1 cellular context compared by ENCODE assay signal in genomic region chr17:73255671-73256181, GRCh38.
TF ChIP-seq lines count a peak whose summit lies in the region.

No MANE protein-coding gene starts in this region.

TF ChIP-seq in K562, 482 proteins besides CTCF, POLR2A, EP300 and RAD21 (continued from another document and continues in another):
- TF ChIP-seq CLOCK (CRISPR knock-in tag; IDR thresholded peaks at IDR 0.05; ENCODE audit: borderline replicate concordance) (no peak), ILK (tag; IDR thresholded peaks at IDR 0.05; ENCODE audit: borderline replicate concordance, low read depth) (no peak), ELK3 (CRISPR knock-in tag; IDR thresholded peaks at IDR 0.05) (no peak), ZZZ3 (IDR thresholded peaks at IDR 0.05) (no peak), HBP1 (CRISPR knock-in tag; IDR thresholded peaks at IDR 0.05) (no peak), ZNF134 (CRISPR knock-in tag; conservative IDR thresholded peaks at IDR 0.05) (no peak), THRAP3 (IDR thresholded peaks at IDR 0.05; ENCODE audit: borderline replicate concordance) (no peak), IRF2 (CRISPR knock-in tag; IDR thresholded peaks at IDR 0.05) (no peak), PKNOX1 (IDR thresholded peaks at IDR 0.05) (no peak), BRD4 (IDR thresholded peaks at IDR 0.05) (no peak), STAG1 (CRISPR knock-in tag; IDR thresholded peaks at IDR 0.05; ENCODE audit: borderline replicate concordance) (peak; percentile 95), CBFA2T3 (IDR thresholded peaks at IDR 0.05) (no peak), ZNF133 (CRISPR knock-in tag; IDR thresholded peaks at IDR 0.05) (no peak), ZNF253 (CRISPR knock-in tag; conservative IDR thresholded peaks at IDR 0.05) (no peak), BRF1 (IDR thresholded peaks at IDR 0.05; ENCODE audit: borderline replicate concordance, extremely low read depth, insufficient read length) (no peak), ZNF140 (CRISPR knock-in tag; IDR thresholded peaks at IDR 0.05) (no peak), ZNF717 (CRISPR knock-in tag; IDR thresholded peaks at IDR 0.05) (no peak), RERE (CRISPR knock-in tag; IDR thresholded peaks at IDR 0.05; ENCODE audit: borderline replicate concordance) (no peak), ZNF79 (CRISPR knock-in tag; IDR thresholded peaks at IDR 0.05; ENCODE audit: low read depth) (no peak), ATF1 (CRISPR knock-in tag; IDR thresholded peaks at IDR 0.05) (no peak), ATF1 (tag; IDR thresholded peaks at IDR 0.05) (peak; percentile 50), ZNF224 (CRISPR knock-in tag; IDR thresholded peaks at IDR 0.05) (no peak), DPF2 (IDR thresholded peaks at IDR 0.05) (no peak), SAP30 (IDR thresholded peaks at IDR 0.05; ENCODE audit: borderline replicate concordance, insufficient read depth, low read depth, low read length, poor library complexity, severe bottlenecking) (no peak), HCFC1 (IDR thresholded peaks at IDR 0.05; ENCODE audit: low read depth, low read length) (no peak), EHMT2 (IDR thresholded peaks at IDR 0.05) (no peak), TRIM28 (IDR thresholded peaks at IDR 0.05) (no peak), ZNF696 (CRISPR knock-in tag; conservative IDR thresholded peaks at IDR 0.05) (no peak), CREB1 (IDR thresholded peaks at IDR 0.05) (no peak), CREB1 (CRISPR knock-in tag; IDR thresholded peaks at IDR 0.05) (no peak), ZNF408 (CRISPR knock-in tag; IDR thresholded peaks at IDR 0.05; ENCODE audit: low read depth) (no peak), ZNF217 (CRISPR knock-in tag; IDR thresholded peaks at IDR 0.05) (no peak), TRIM25 (IDR thresholded peaks at IDR 0.05; ENCODE audit: borderline replicate concordance) (no peak), MCM3 (IDR thresholded peaks at IDR 0.05) (no peak), FOS (IDR thresholded peaks at IDR 0.05; ENCODE audit: extremely low read depth, insufficient read length) (no peak), HDAC8 (tag; IDR thresholded peaks at IDR 0.05) (no peak), SIN3B (IDR thresholded peaks at IDR 0.05; ENCODE audit: low read depth) (no peak), ASH1L (IDR thresholded peaks at IDR 0.05; ENCODE audit: borderline replicate concordance, low read depth, partially characterized antibody) (no peak), RNF2 (IDR thresholded peaks at IDR 0.05) (no peak), ETV5 (CRISPR knock-in tag; IDR thresholded peaks at IDR 0.05; ENCODE audit: low read depth) (no peak), RB1 (IDR thresholded peaks at IDR 0.05; ENCODE audit: low read depth) (peak; percentile 63; the same call in 1 of the 2 replicates), GABPA (tag; conservative IDR thresholded peaks at IDR 0.05; ENCODE audit: low read depth) (no peak), THAP12 (CRISPR knock-in tag; IDR thresholded peaks at IDR 0.05) (no peak), HINFP (tag; conservative IDR thresholded peaks at IDR 0.05; ENCODE audit: low read depth) (no peak), SIX5 (IDR thresholded peaks at IDR 0.05; ENCODE audit: borderline replicate concordance in 1 of 2, insufficient read depth in 1 of 2, low read depth in 1 of 2, low read length in 2 of 2) (no peak), ADNP (tag; IDR thresholded peaks at IDR 0.05) (no peak), TAF15 (IDR thresholded peaks at IDR 0.05; ENCODE audit: low read depth, low read length) (no peak), DMBX1 (CRISPR knock-in tag; IDR thresholded peaks at IDR 0.05; ENCODE audit: borderline replicate concordance) (no peak), GABPB2 (CRISPR knock-in tag; conservative IDR thresholded peaks at IDR 0.05) (no peak), ZFP1 (CRISPR knock-in tag; IDR thresholded peaks at IDR 0.05) (no peak), GATA2 (CRISPR knock-in tag; IDR thresholded peaks at IDR 0.05) (peak; percentile 92), LARP7 (IDR thresholded peaks at IDR 0.05) (no peak), IRF9 (tag; IDR thresholded peaks at IDR 0.05) (no peak), ZNF175 (CRISPR knock-in tag; IDR thresholded peaks at IDR 0.05; ENCODE audit: low read depth) (no peak)
